ENCODE assay signal across 16 cellular contexts in genomic region chr10:73649876-73650536, GRCh38. TPM values are rescaled to one million over a fixed set of nuclear protein-coding genes. Genes with fewer than 3 reads are reported as not detected.
A peak's percentile ranks its signal among the peaks of the same experiment; 100 is the strongest.
DNase-seq lines count a peak whose midpoint lies in the region; ATAC-seq and TF ChIP-seq lines count a peak whose summit lies in the region.
"Had no signal": no experiment of that assay in that cellular context is flagged by ENCODE, and none has a peak within 500 bp of the region (broad histone marks: within the 10 kb centered on the region; RNA-seq: fewer than 3 reads in every experiment).

No MANE protein-coding gene starts in this region.

- no peak overlapping the region for H3K4me3 Mint-ChIP-seq in Caco-2 (ENCODE audit: unreplicated experiment)
- H3K4me3 Mint-ChIP-seq: CD4-positive, alpha-beta T cell had no signal

- WGBS in psoas muscle, 3 donors: 63 to 71% (median 70%) methylated on average over 6 of the region's 6 CpGs
- WGBS in ovary, 3 donors: 93 to 95% (median 93%) methylated on average over 6 of the region's 6 CpGs

- TF ChIP-seq CTCF in Caco-2 (IDR thresholded peaks at IDR 0.05; ENCODE audit: insufficient read depth in 1 of 2, low read depth in 1 of 2, low read length in 1 of 2, severe bottlenecking in 1 of 2, unreplicated experiment in 1 of 2): no peak
- no peak for TF ChIP-seq CTCF in fibroblast of mammary gland (conservative IDR thresholded peaks at IDR 0.05; ENCODE audit: control insufficient read depth, insufficient read depth, low read depth, low read length)
- TF ChIP-seq CTCF in psoas muscle (IDR thresholded peaks at IDR 0.05): no peak
- TF ChIP-seq CTCF in ovary (IDR thresholded peaks at IDR 0.05): no peak

- H3K36me3 ChIP-seq in Caco-2 (ENCODE audit: control insufficient read depth, insufficient read depth, low read length) (no peaks in the 10 kb centered on the region), psoas muscle (ENCODE audit: insufficient read depth in 1 of 2, low read depth in 1 of 2) (peaks cover 0 to 33% of the 10 kb centered on the region in 2 donors), ovary (no peaks in the 10 kb centered on the region)
- H3K36me3 ChIP-seq: suprapubic skin had no signal

- POLR2A ChIA-PET in Caco-2 (lab: Charles Lee): no interaction called here

- intact Hi-C loops in Caco-2 (cut with micrococcal nuclease; ENCODE audit: unreplicated experiment) (loop anchor here (10.0 kb wide), 1 partner anchor 235 kb away; the partner anchor contains the start of gene ANXA7), psoas muscle (cut with DNase I) (loop anchor here in 1 of 2 donors (5.0 kb wide), 1 partner anchor 82 kb away; no protein-coding TSS in a partner anchor), ovary (cut with DNase I) (no loop called here)

- CTCF ChIA-PET in Caco-2 (lab: Charles Lee): interaction anchor here (0.5 to 2.9 kb wide), 2 partner anchors 23 to 120 kb away, joined by 3 to 15 read pairs; no protein-coding TSS in a partner anchor

- H3K4me3 ChIP-seq in Caco-2 (ENCODE audit: low read depth, low read length): no peak overlapping the region
- H3K4me3 ChIP-seq in fibroblast of mammary gland (ENCODE audit: control insufficient read depth, low read depth, low read length): no peak overlapping the region
- peak overlapping the region; percentile 73 for H3K4me3 ChIP-seq in psoas muscle
- no peak overlapping the region for H3K4me3 ChIP-seq in ovary
- H3K4me3 ChIP-seq: suprapubic skin had no signal

- TF ChIP-seq EP300 in ovary (IDR thresholded peaks at IDR 0.05): no peak

- no peak for ATAC-seq in psoas muscle
- ATAC-seq: HCT116 had no signal

- H3K9me3 Mint-ChIP-seq in Caco-2 (ENCODE audit: unreplicated experiment): no peaks in the 10 kb centered on the region
- H3K9me3 Mint-ChIP-seq: CD4-positive, alpha-beta T cell; naive B cell had no signal

- no peaks in the 10 kb centered on the region for H3K27me3 Mint-ChIP-seq in Caco-2 (ENCODE audit: insufficient read depth, unreplicated experiment)

- H3K4me1 ChIP-seq in Caco-2 (peaks cover 41% of the 10 kb centered on the region), psoas muscle (peaks cover 58% of the 10 kb centered on the region), ovary (ENCODE audit: insufficient read depth) (no peaks in the 10 kb centered on the region)

- DNase-seq in Caco-2: no peak
- DNase-seq in M059J (ENCODE audit: low read depth): peak; percentile 61
- DNase-seq in fibroblast of mammary gland (ENCODE audit: low read depth): peak; percentile 32
- DNase-seq in psoas muscle: no peak
- DNase-seq in ovary: no peak
- no peak for DNase-seq in medulla oblongata (ENCODE audit: extremely low spot score)
- no peak for DNase-seq in HUDEP-2 (lab: John Stamatoyannopoulos, UW; ENCODE audit: unreplicated experiment in 76 of 76)
- no peak for DNase-seq in stimulated activated naive CD4-positive, alpha-beta T cell (lab: John Stamatoyannopoulos, UW)
- DNase-seq: activated gamma-delta T cell; CD4-positive, alpha-beta T cell; dorsolateral prefrontal cortex; naive B cell; T-helper 2 cell had no signal

- H3K27ac Mint-ChIP-seq in Caco-2 (ENCODE audit: unreplicated experiment): peak overlapping the region; percentile 0
- H3K27ac Mint-ChIP-seq: CD4-positive, alpha-beta T cell had no signal

- H3K36me3 Mint-ChIP-seq in Caco-2 (ENCODE audit: insufficient read depth, unreplicated experiment): peaks cover 4% of the 10 kb centered on the region
- H3K36me3 Mint-ChIP-seq: naive B cell had no signal

- H3K27ac ChIP-seq in psoas muscle: peak overlapping the region; percentile 98
- H3K27ac ChIP-seq in ovary: no peak overlapping the region
- H3K27ac ChIP-seq: suprapubic skin had no signal

- no peak for TF ChIP-seq POLR2A in ovary (IDR thresholded peaks at IDR 0.05)

- H3K9me3 ChIP-seq in Caco-2 (no peaks in the 10 kb centered on the region), psoas muscle (no peaks in the 10 kb centered on the region), ovary (no peaks in the 10 kb centered on the region)
- H3K9me3 ChIP-seq: suprapubic skin had no signal

- peaks cover 35% of the 10 kb centered on the region for H3K4me1 Mint-ChIP-seq in Caco-2 (ENCODE audit: low read depth, unreplicated experiment)

- BruUV-seq in Caco-2 (replicated peaks; lab: Mats Ljungman, UMichigan): no TSS peak

- no peaks in the 10 kb centered on the region for H3K27me3 ChIP-seq in Caco-2 (replicated peaks; ENCODE audit: control insufficient read depth, insufficient read depth, low read length)
- H3K27me3 ChIP-seq in psoas muscle (ENCODE audit: insufficient read depth in 3 of 3, low read length in 2 of 3): no peaks in the 10 kb centered on the region
- H3K27me3 ChIP-seq in ovary: no peaks in the 10 kb centered on the region
- H3K27me3 ChIP-seq: dorsolateral prefrontal cortex, suprapubic skin had no signal

RNA-seq across cellular contexts. Expression of gene SYNPO2L, which starts 5.8 kb away (rescaled TPM):
- total RNA-seq in Caco-2 (2022): 0.12 and 0.16 TPM in 2 replicates
- not detected in 2 replicates for total RNA-seq in M059J (2014; rRNA removed; shearing (Covaris generic))
- total RNA-seq in psoas muscle: 100 to 1,000 TPM; 132 to 289 (median 185) TPM
- polyA plus RNA-seq in psoas muscle: 10 to 100 TPM in 2 of 3 donors, 1 to 10 TPM in 1; 8.8 to 60.7 (median 27.3) TPM
- total RNA-seq in ovary: under 1 TPM in 3 of 7 donors, not detected in 4; 0.12 to 0.61 (median 0.15) TPM
- polyA plus RNA-seq in ovary: under 1 TPM; 0.07 to 0.35 TPM
- total RNA-seq: CD4-positive, alpha-beta T cell; pulmonary artery endothelial cell; suprapubic skin had no signal

RNA-seq across cellular contexts. Expression of gene MYOZ1, which starts 8.7 kb away (rescaled TPM):
- 0.35 and 0.52 TPM in 2 replicates for total RNA-seq in Caco-2 (2022)
- total RNA-seq in M059J (2014; rRNA removed; shearing (Covaris generic)): 1.0 and 2.8 TPM in 2 replicates
- 1,000 to 10,000 TPM in 3 of 4 donors, 100 to 1,000 TPM in 1; 805 to 1,915 (median 1,417) TPM for total RNA-seq in psoas muscle
- 1,000 to 10,000 TPM in 1 of 3 donors, 100 to 1,000 TPM in 2; 318 to 1,157 (median 878) TPM for polyA plus RNA-seq in psoas muscle
- total RNA-seq in ovary: 1 to 10 TPM in 3 of 7 donors, under 1 TPM in 3, not detected in 1; 0.25 to 1.8 (median 0.77) TPM
- polyA plus RNA-seq in ovary: 1 to 10 TPM; 1.3 to 6.1 TPM
- total RNA-seq: CD4-positive, alpha-beta T cell; pulmonary artery endothelial cell had no signal

RNA-seq across cellular contexts. Expression of gene AGAP5, which starts 47.9 kb away (rescaled TPM):
- total RNA-seq in Caco-2 (2022) (14.3 and 16.7 TPM in 2 replicates), psoas muscle (1 to 10 TPM; 1.4 to 3.6 (median 2.9) TPM), ovary (10 to 100 TPM in 2 of 7 donors, 1 to 10 TPM in 5; 2.0 to 11.1 (median 8.4) TPM)
- total RNA-seq in M059J (2014; rRNA removed; shearing (Covaris generic)): 0.76 and 1.1 TPM in 2 replicates
- polyA plus RNA-seq in psoas muscle (1 to 10 TPM; 2.1 to 2.3 (median 2.2) TPM), ovary (1 to 10 TPM; 4.7 to 5.6 TPM)

RNA-seq across cellular contexts. Expression of gene USP54, which starts 58.9 kb away (rescaled TPM):
- 43.5 and 45.8 TPM in 2 replicates for total RNA-seq in Caco-2 (2022)
- total RNA-seq in M059J (2014; rRNA removed; shearing (Covaris generic)): 6.8 and 13.5 TPM in 2 replicates
- 100 to 1,000 TPM in 2 of 4 donors, 10 to 100 TPM in 2; 47.7 to 216 (median 110) TPM for total RNA-seq in psoas muscle
- polyA plus RNA-seq in psoas muscle: 10 to 100 TPM; 32.6 to 94.3 (median 65.9) TPM
- total RNA-seq in ovary: 10 to 100 TPM; 29.0 to 72.7 (median 33.1) TPM
- 10 to 100 TPM in 1 of 2 donors, 1 to 10 TPM in 1; 8.0 to 27.8 TPM for polyA plus RNA-seq in ovary

Comparison
In these comparisons a context has a peak if more than half of its experiments do, and no peak if none do; other contexts are left out.
1. DNase-seq: peak in M059J (single experiment) and fibroblast of mammary gland (single experiment); none in Caco-2 (0 of 2), psoas muscle (0 of 2), ovary (0 of 5), medulla oblongata (single experiment), HUDEP-2 (0 of 76) and stimulated activated naive CD4-positive, alpha-beta T cell (0 of 6).
2. RNA of gene SYNPO2L, which starts 5.8 kb away (total RNA-seq): 132 to 289 TPM in psoas muscle; 0.12 to 0.16 TPM in Caco-2, 0.12 to 0.61 TPM in ovary and not detected in M059J; every median in the first group is over 10 times any median in the second.
3. RNA of gene MYOZ1, which starts 8.7 kb away (total RNA-seq): 805 to 1,915 TPM in psoas muscle; 1.0 to 2.8 TPM in M059J, 0.35 to 0.52 TPM in Caco-2 and 0.25 to 1.8 TPM in ovary; every median in the first group is over 100 times any median in the second.